ENCODE assay signal across 18 cellular contexts in the genomic region with DNA sequence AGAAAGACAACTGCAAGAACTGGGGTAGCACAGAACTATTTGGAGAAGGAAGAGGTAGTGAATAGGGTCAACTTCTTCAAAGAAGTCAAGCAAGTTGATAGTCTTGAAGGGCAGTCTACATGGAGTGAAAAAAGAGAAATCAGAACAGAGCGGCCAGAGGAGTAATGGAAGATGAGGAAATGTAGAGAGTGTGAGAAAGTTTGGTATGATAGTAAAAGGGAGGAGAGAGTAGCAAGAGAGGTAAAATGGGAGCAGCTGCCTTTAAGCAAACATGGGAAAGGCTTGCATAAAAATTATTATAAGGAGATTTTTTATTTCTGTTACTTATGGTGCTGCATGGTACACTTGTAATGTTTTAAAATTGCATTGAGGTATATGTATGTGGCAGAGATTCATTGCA. TPM values are rescaled to one million over a fixed set of nuclear protein-coding genes. Genes with fewer than 3 reads are reported as not detected.
DNase-seq lines count a peak whose midpoint lies in the region; ATAC-seq and TF ChIP-seq lines count a peak whose summit lies in the region.
"Had no signal": no experiment of that assay in that cellular context is flagged by ENCODE, and none has a peak within 500 bp of the region (broad histone marks: within the 10 kb centered on the region; RNA-seq: fewer than 3 reads in every experiment).

No MANE protein-coding gene starts in this region.

- H3F3A ChIP-seq in SK-N-SH (replicated peaks; ENCODE audit: insufficient read depth) = peaks cover 60% of the 10 kb centered on the region

- in situ Hi-C loops in Panc1 (cut with HindIII; ENCODE audit: low pct_unique_long_range_greater_than_20kb, low sequenced_read_pairs) (no loop called here), gastrocnemius medialis (cut with MboI; ENCODE audit: low sequenced_read_pairs in 4 of 4) (no loop called here)

- peak overlapping the region; percentile 74 for H3K4me2 ChIP-seq in SK-N-SH

- 100% methylated on average over 1 of the region's 1 CpG for WGBS in SK-N-SH (ENCODE audit: low lambda C conversion rate)

- H3K9me2 ChIP-seq in SK-N-SH = no peaks in the 10 kb centered on the region

- TF ChIP-seq EP300 in SK-N-SH (IDR thresholded peaks at IDR 0.05; ENCODE audit: borderline replicate concordance in 1 of 2, low read depth in 1 of 2, low read length in 1 of 2) = no peak

- no peak for TF ChIP-seq POLR2A in gastrocnemius medialis (IDR thresholded peaks at IDR 0.05)

- no peaks in the 10 kb centered on the region for H3K27me3 ChIP-seq in SK-N-SH (ENCODE audit: insufficient read depth)
- H3K27me3 ChIP-seq in Panc1 (ENCODE audit: control insufficient read depth, insufficient read depth, low read length) = no peaks in the 10 kb centered on the region
- H3K27me3 ChIP-seq in gastrocnemius medialis = peaks cover under 1 to 3% (median 3%) of the 10 kb centered on the region in 3 donors
- no peaks in the 10 kb centered on the region for H3K27me3 ChIP-seq in CD4-positive, alpha-beta memory T cell (ENCODE audit: insufficient read depth, low read length)

- peaks cover 19% of the 10 kb centered on the region for H4K20me1 ChIP-seq in SK-N-SH (ENCODE audit: insufficient read depth)

- peak overlapping the region in 1 of 2 experiments; percentile 75; a peak in 1 of 4 replicates for H3K27ac ChIP-seq in SK-N-SH (ENCODE audit: low read depth in 2 of 2, low read length in 1 of 2)
- 0 out of 2 replicates have a peak overlapping the region, but pooled peaks have one; percentile 13 for H3K27ac ChIP-seq in Panc1 (ENCODE audit: low read length)
- peak overlapping the region; percentile 95 for H3K27ac ChIP-seq in epithelial cell of prostate
- H3K27ac ChIP-seq in gastrocnemius medialis = no peak overlapping the region
- H3K27ac ChIP-seq in CD4-positive, alpha-beta memory T cell (ENCODE audit: low read depth, low read length) = no peak overlapping the region
- H3K27ac ChIP-seq: 22Rv1 had no signal

- CTCF ChIA-PET in SK-N-SH (lab: Yijun Ruan, JAX) (interaction anchor here (1.4 kb wide), 1 partner anchor 42 kb away, joined by 3 read pairs; no protein-coding TSS in a partner anchor), Panc1 (lab: Charles Lee) (no interaction called here)
- CTCF ChIA-PET in CD4-positive, alpha-beta memory T cell (lab: Charles Lee; ENCODE audit: partially characterized antibody) = no interaction called here

- no peak for DNase-seq in SK-N-SH
- DNase-seq in Panc1 (ENCODE audit: low read depth, low spot score) = no peak
- no peak for DNase-seq in epithelial cell of prostate (ENCODE audit: low read depth, low spot score)
- no peak for DNase-seq in gastrocnemius medialis
- no peak for DNase-seq in CD4-positive, alpha-beta memory T cell
- DNase-seq: BE2C, Calu3, GF-D8, KG1, MM.1S, NCI-H2029, NCI-H446 treated with DMSO at 0.1 percent for 48 hours, NCI-H526 treated with DMSO at 0.1 percent for 48 hours had no signal

- no peaks in the 10 kb centered on the region for H3K27me3 Mint-ChIP-seq in CD4-positive, alpha-beta memory T cell

- no peak overlapping the region for H3K9ac ChIP-seq in SK-N-SH

- H3K27ac Mint-ChIP-seq in CD4-positive, alpha-beta memory T cell = no peak overlapping the region
- H3K27ac Mint-ChIP-seq: CD14-positive monocyte had no signal

- no peaks in the 10 kb centered on the region for H3K36me3 Mint-ChIP-seq in CD4-positive, alpha-beta memory T cell
- H3K36me3 Mint-ChIP-seq: CD14-positive monocyte had no signal

- no peak for ATAC-seq in SK-N-SH treated with all-trans-retinoic acid at 6 μM for 48 hours
- ATAC-seq in Panc1 = 0 out of 2 replicates have a peak, but pooled peaks have one; percentile 25
- no peak for ATAC-seq in gastrocnemius medialis
- no peak for ATAC-seq in HG03196 (IDR thresholded peaks at IDR 0.05; ENCODE audit: unreplicated experiment)
- ATAC-seq: HCT116 had no signal

- intact Hi-C loops in Panc1 (cut with micrococcal nuclease; ENCODE audit: unreplicated experiment) (no loop called here), gastrocnemius medialis (cut with DNase I; ENCODE audit: low total_unique reads) (no loop called here)
- intact Hi-C loops in CD4-positive, alpha-beta memory T cell (cut with micrococcal nuclease) = no loop called here

- peaks cover 0 to 30% of the 10 kb centered on the region in 2 experiments; a peak in 2 of 4 replicates for H3K4me1 ChIP-seq in SK-N-SH (ENCODE audit: control insufficient read depth in 1 of 2, insufficient read depth in 2 of 2, low read depth in 1 of 2, low read length in 1 of 2)
- peaks cover 43% of the 10 kb centered on the region for H3K4me1 ChIP-seq in Panc1 (ENCODE audit: control insufficient read depth, insufficient read depth, low read length)
- H3K4me1 ChIP-seq in gastrocnemius medialis = no peaks in the 10 kb centered on the region
- H3K4me1 ChIP-seq in CD4-positive, alpha-beta memory T cell (ENCODE audit: insufficient read depth, low read length) = no peaks in the 10 kb centered on the region
- H3K4me1 ChIP-seq: BE2C had no signal

- H3K9me3 ChIP-seq in SK-N-SH (no peaks in the 10 kb centered on the region), Panc1 (ENCODE audit: control insufficient read depth, insufficient read depth, low read depth, low read length) (no peaks in the 10 kb centered on the region), gastrocnemius medialis (no peaks in the 10 kb centered on the region)
- no peaks in the 10 kb centered on the region for H3K9me3 ChIP-seq in CD4-positive, alpha-beta memory T cell (ENCODE audit: control insufficient read depth in 1 of 2, low read length in 2 of 2)
- H3K9me3 ChIP-seq: BE2C had no signal

- POLR2A ChIA-PET in SK-N-SH (lab: Yijun Ruan, JAX) (no interaction called here), Panc1 (lab: Charles Lee) (no interaction called here)
- POLR2A ChIA-PET in CD4-positive, alpha-beta memory T cell (lab: Charles Lee; ENCODE audit: partially characterized antibody) = no interaction called here

- H3K79me2 ChIP-seq in SK-N-SH (ENCODE audit: insufficient read depth) = peaks cover 100% of the 10 kb centered on the region

- no peaks in the 10 kb centered on the region for H3K4me1 Mint-ChIP-seq in CD4-positive, alpha-beta memory T cell
- H3K4me1 Mint-ChIP-seq: CD14-positive monocyte had no signal

- H3K9me3 Mint-ChIP-seq in CD4-positive, alpha-beta memory T cell = no peaks in the 10 kb centered on the region
- H3K9me3 Mint-ChIP-seq: CD14-positive monocyte had no signal

- TF ChIP-seq CTCF in SK-N-SH (IDR thresholded peaks at IDR 0.05) = no peak
- no peak for TF ChIP-seq CTCF in Panc1 (IDR thresholded peaks at IDR 0.05)
- no peak for TF ChIP-seq CTCF in gastrocnemius medialis (IDR thresholded peaks at IDR 0.05 in 4 of 5, conservative IDR thresholded peaks at IDR 0.05 in 1 of 5)

- BruUV-seq in Panc1 (replicated peaks; lab: Mats Ljungman, UMichigan) = no TSS peak

- peaks cover 9 to 72% of the 10 kb centered on the region in 2 experiments for H3K36me3 ChIP-seq in SK-N-SH (replicated peaks in 1 of 2; ENCODE audit: control insufficient read depth in 1 of 2, insufficient read depth in 2 of 2, low read length in 1 of 2)
- H3K36me3 ChIP-seq in Panc1 (ENCODE audit: control insufficient read depth, insufficient read depth, low read length) = no peaks in the 10 kb centered on the region
- H3K36me3 ChIP-seq in gastrocnemius medialis = no peaks in the 10 kb centered on the region
- no peaks in the 10 kb centered on the region for H3K36me3 ChIP-seq in CD4-positive, alpha-beta memory T cell (ENCODE audit: insufficient read depth, low read length)
- H3K36me3 ChIP-seq: BE2C had no signal

- no peak overlapping the region for H3K4me3 Mint-ChIP-seq in CD4-positive, alpha-beta memory T cell
- H3K4me3 Mint-ChIP-seq: CD14-positive monocyte had no signal

- no peak overlapping the region; a peak in 1 of 4 replicates for H3K4me3 ChIP-seq in SK-N-SH (ENCODE audit: low read depth in 2 of 2, low read length in 1 of 2)
- no peak overlapping the region for H3K4me3 ChIP-seq in Panc1 (ENCODE audit: low read depth in 2 of 2, low read length in 2 of 2)
- H3K4me3 ChIP-seq in gastrocnemius medialis = no peak overlapping the region
- H3K4me3 ChIP-seq in CD4-positive, alpha-beta memory T cell (ENCODE audit: low read length in 2 of 2) = no peak overlapping the region

- no peak overlapping the region for H2AFZ ChIP-seq in SK-N-SH (ENCODE audit: low read depth)

- no peak for TF ChIP-seq RAD21 in SK-N-SH (IDR thresholded peaks at IDR 0.05; ENCODE audit: low read length)

TF ChIP-seq in SK-N-SH, 30 proteins besides CTCF, POLR2A, EP300 and RAD21 (continues in another document):
- no peak for TF ChIP-seq SIN3A (IDR thresholded peaks at IDR 0.05; ENCODE audit: borderline replicate concordance, low read depth, low read length)

TF ChIP-seq in SK-N-SH treated with all-trans-retinoic acid at 6 μM for 48 hours, 23 proteins besides CTCF, POLR2A, EP300 and RAD21:
- TF ChIP-seq RARB (CRISPR knock-in tag; IDR thresholded peaks at IDR 0.05) (no peak), GLIS3 (CRISPR knock-in tag; IDR thresholded peaks at IDR 0.05) (no peak)

RNA-seq across cellular contexts. Expression of a gene that starts 6.8 kb away (rescaled TPM):
- polyA plus RNA-seq in SK-N-SH (2012; rRNA removed) = 38.2 and 52.1 TPM in 2 replicates
- 47.1 and 52.1 TPM in 2 replicates for polyA plus RNA-seq in SK-N-SH (2012; cell fraction: cytosol; rRNA removed)
- polyA plus RNA-seq in SK-N-SH (2012; cell fraction: nucleus; rRNA removed) = 24.2 and 48.6 TPM in 2 replicates
- 41.8 TPM for total RNA-seq in Panc1 (2021; ENCODE audit: unreplicated experiment)
- polyA plus RNA-seq in Panc1 (2012; ENCODE audit: insufficient read length) = 10.0 TPM
- total RNA-seq in gastrocnemius medialis = under 1 TPM; 0.07 to 0.41 (median 0.24) TPM
- total RNA-seq in CD4-positive, alpha-beta memory T cell = 1 to 10 TPM; 1.4 to 1.6 TPM
- under 1 TPM; 0.30 to 0.47 TPM for polyA plus RNA-seq in CD4-positive, alpha-beta memory T cell
- polyA plus RNA-seq: CD14-positive monocyte had no signal

Comparison
In these comparisons a context has a peak if more than half of its experiments do, and no peak if none do; other contexts are left out.
1. H3K27ac ChIP-seq: peak in Panc1 (single experiment) and epithelial cell of prostate (single experiment); none in gastrocnemius medialis (0 of 4) and CD4-positive, alpha-beta memory T cell (single experiment).
2. RNA of a gene that starts 6.8 kb away (total RNA-seq): 41.8 TPM in Panc1 (single experiment); 1.4 to 1.6 TPM in CD4-positive, alpha-beta memory T cell and 0.07 to 0.41 TPM in gastrocnemius medialis; every median in the first group is over 10 times any median in the second.